ENCODE assay signal across 8 cellular contexts in the genomic region with DNA sequence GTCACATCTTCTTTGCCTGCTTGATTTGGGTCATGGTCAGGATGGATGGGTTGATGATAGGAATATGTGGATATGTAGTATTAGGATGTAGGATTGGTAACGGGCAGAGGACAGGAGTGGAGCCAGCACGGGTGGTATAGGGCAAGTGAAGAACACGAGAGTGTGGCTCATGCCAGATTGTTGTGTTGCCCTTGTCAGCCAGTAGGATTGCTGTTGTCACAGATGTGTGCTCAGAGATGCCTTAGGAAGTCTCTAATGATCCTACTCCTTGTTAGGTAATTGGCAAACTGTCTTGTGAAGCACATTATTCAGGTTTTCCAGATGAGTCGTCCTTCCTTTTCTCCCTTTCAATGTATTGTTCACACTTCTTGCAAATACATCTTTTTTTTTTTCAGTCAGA. TPM values are rescaled to one million over a fixed set of nuclear protein-coding genes. Genes with fewer than 3 reads are reported as not detected.
A peak's percentile ranks its signal among the peaks of the same experiment; 100 is the strongest.
DNase-seq lines count a peak whose midpoint lies in the region; ATAC-seq and TF ChIP-seq lines count a peak whose summit lies in the region.

No MANE protein-coding gene starts in this region.

- H3K27me3 ChIP-seq in prostate gland (replicated peaks; ENCODE audit: insufficient read depth) = no peaks in the 10 kb centered on the region

- peaks cover 8 to 20% of the 10 kb centered on the region in 2 donors for H3K36me3 Mint-ChIP-seq in stimulated activated naive B cell treated with anti-CD40 and anti-IgM and Interleukin-4, amounts not matched to agents 10 μg/mL and 1 μg/mL and 100 μg/mL, for 72 hours

- TF ChIP-seq CTCF in fibroblast of villous mesenchyme (IDR thresholded peaks at IDR 0.05; ENCODE audit: insufficient read depth, low read depth, low read length) = peak; percentile 51
- TF ChIP-seq CTCF in prostate gland (IDR thresholded peaks at IDR 0.05) = no peak

- no peaks in the 10 kb centered on the region for H3K27me3 Mint-ChIP-seq in stimulated activated naive B cell treated with anti-CD40 and anti-IgM and Interleukin-4, amounts not matched to agents 10 μg/mL and 1 μg/mL and 100 μg/mL, for 72 hours

- peaks cover 0 to 3% of the 10 kb centered on the region in 2 donors for H3K9me3 Mint-ChIP-seq in stimulated activated naive B cell treated with anti-CD40 and anti-IgM and Interleukin-4, amounts not matched to agents 10 μg/mL and 1 μg/mL and 100 μg/mL, for 72 hours

- H3K36me3 ChIP-seq in prostate gland = no peaks in the 10 kb centered on the region

- DNase-seq in EH (ENCODE audit: low read depth) = peak; percentile 35
- peak; percentile 21 for DNase-seq in SK-N-DZ (ENCODE audit: low spot score)
- peak; percentile 20 for DNase-seq in fibroblast of villous mesenchyme (ENCODE audit: low read depth)
- no peak for DNase-seq in stimulated activated naive B cell treated with anti-CD40 and anti-IgM and Interleukin-4, amounts not matched to agents 10 μg/mL and 1 μg/mL and 100 μg/mL, for 72 hours
- no peak for DNase-seq in activated CD8-positive, alpha-beta memory T cell treated with anti-CD3 and anti-CD28 coated beads, Interleukin-2, amount 50 U/mL, for 48 hours
- no peak for DNase-seq in prostate gland (ENCODE audit: low spot score)

- H3K27ac Mint-ChIP-seq in stimulated activated naive B cell treated with anti-CD40 and anti-IgM and Interleukin-4, amounts not matched to agents 10 μg/mL and 1 μg/mL and 100 μg/mL, for 72 hours = no peak overlapping the region

- WGBS in prostate gland = 79% methylated on average over 4 of the region's 4 CpGs

- intact Hi-C loops in prostate gland (cut with DNase I) = no loop called here

- H3K4me3 ChIP-seq in fibroblast of villous mesenchyme (ENCODE audit: low read depth, low read length) (no peak overlapping the region), prostate gland (no peak overlapping the region)

- TF ChIP-seq POLR2A in prostate gland (IDR thresholded peaks at IDR 0.05) = no peak

- peaks cover 22 to 52% of the 10 kb centered on the region in 2 donors for H3K4me1 Mint-ChIP-seq in stimulated activated naive B cell treated with anti-CD40 and anti-IgM and Interleukin-4, amounts not matched to agents 10 μg/mL and 1 μg/mL and 100 μg/mL, for 72 hours

- ATAC-seq in GM19372 (IDR thresholded peaks at IDR 0.05; ENCODE audit: low read depth, unreplicated experiment) (peak; percentile 60), HG03175 (IDR thresholded peaks at IDR 0.05; ENCODE audit: unreplicated experiment) (peak; percentile 72)
- peak; percentile 75 to 79 for ATAC-seq in stimulated activated naive B cell treated with anti-CD40 and anti-IgM and Interleukin-4, amounts not matched to agents 10 μg/mL and 1 μg/mL and 100 μg/mL, for 72 hours (replicated peaks)

- H3K4me1 ChIP-seq in prostate gland (replicated peaks) = peaks cover 5% of the 10 kb centered on the region

- peak overlapping the region in 1 of 2 donors; percentile 14 for H3K4me3 Mint-ChIP-seq in stimulated activated naive B cell treated with anti-CD40 and anti-IgM and Interleukin-4, amounts not matched to agents 10 μg/mL and 1 μg/mL and 100 μg/mL, for 72 hours

- no peak overlapping the region for H3K27ac ChIP-seq in prostate gland

- no peaks in the 10 kb centered on the region for H3K9me3 ChIP-seq in prostate gland

RNA-seq across cellular contexts. Expression of a gene that starts 5.5 kb away (rescaled TPM):
- polyA plus RNA-seq in SK-N-DZ (2014; cell fraction: cytosol; rRNA removed) = 6.7 and 7.7 TPM in 2 replicates
- 6.1 and 11.0 TPM in 2 replicates for polyA plus RNA-seq in SK-N-DZ (2014; cell fraction: nucleus; rRNA removed)
- total RNA-seq in fibroblast of villous mesenchyme = 43.8 and 58.3 TPM in 2 replicates
- 10 to 100 TPM; 10.9 to 17.0 TPM for total RNA-seq in prostate gland

RNA-seq across cellular contexts. Expression of a gene that starts 27.0 kb away (rescaled TPM):
- 20.5 and 21.0 TPM in 2 replicates for polyA plus RNA-seq in SK-N-DZ (2014; cell fraction: cytosol; rRNA removed)
- 11.0 and 27.2 TPM in 2 replicates for polyA plus RNA-seq in SK-N-DZ (2014; cell fraction: nucleus; rRNA removed)
- total RNA-seq in fibroblast of villous mesenchyme (24.8 and 39.3 TPM in 2 replicates), prostate gland (10 to 100 TPM; 11.9 to 12.2 TPM)

Comparison
In these comparisons a context has a peak if more than half of its experiments do, and no peak if none do; other contexts are left out.
1. DNase-seq: peak in EH (single experiment), SK-N-DZ (single experiment) and fibroblast of villous mesenchyme (single experiment); none in stimulated activated naive B cell treated with anti-CD40 and anti-IgM and Interleukin-4, amounts not matched to agents 10 μg/mL and 1 μg/mL and 100 μg/mL, for 72 hours (single experiment), activated CD8-positive, alpha-beta memory T cell treated with anti-CD3 and anti-CD28 coated beads, Interleukin-2, amount 50 U/mL, for 48 hours (single experiment) and prostate gland (single experiment).
2. Peak in every context shown above with its lines, with median percentiles within 50 percentile points of each other: ATAC-seq.